In genomic region chr9:86902606-86903460, GRCh38 we compare ENCODE assay signal across 1 cellular context.
TF ChIP-seq lines count a peak whose summit lies in the region.

No MANE protein-coding gene starts in this region.

TF ChIP-seq in H1, 55 proteins besides CTCF, POLR2A, EP300 and RAD21:
- peak; percentile 40; the same call in 1 of the 2 replicates for TF ChIP-seq SUZ12 (IDR thresholded peaks at IDR 0.05; ENCODE audit: low read length)
- no peak for TF ChIP-seq RFX5 (IDR thresholded peaks at IDR 0.05; ENCODE audit: borderline replicate concordance, low read depth, low read length)
- TF ChIP-seq SP1 (IDR thresholded peaks at IDR 0.05; ENCODE audit: low read depth, low read length): no peak
- TF ChIP-seq CTBP2 (IDR thresholded peaks at IDR 0.05; ENCODE audit: borderline replicate concordance, insufficient read depth, insufficient read length, low read length): no peak
- TF ChIP-seq ASH2L (IDR thresholded peaks at IDR 0.05; ENCODE audit: low read length): peak; percentile 81
- no peak for TF ChIP-seq ATF3 (IDR thresholded peaks at IDR 0.05; ENCODE audit: insufficient read depth, low read depth, low read length)
- no peak for TF ChIP-seq KDM5A (IDR thresholded peaks at IDR 0.05; ENCODE audit: low read length)
- peak; percentile 28 for TF ChIP-seq RBBP5 (IDR thresholded peaks at IDR 0.05; ENCODE audit: borderline replicate concordance, low read depth, low read length)
- TF ChIP-seq SIN3A (conservative IDR thresholded peaks at IDR 0.05 in 1 of 2, IDR thresholded peaks at IDR 0.05 in 1 of 2; ENCODE audit: low read depth in 1 of 2, low read length in 2 of 2): 0 out of 4 replicates have a peak, but pooled peaks of 1 of the 2 experiments have one; percentile 17
- no peak for TF ChIP-seq JUN (IDR thresholded peaks at IDR 0.05; ENCODE audit: low read depth, low read length)
- TF ChIP-seq EGR1 (IDR thresholded peaks at IDR 0.05; ENCODE audit: borderline replicate concordance, low read depth, low read length): peak; percentile 56; the same call in 1 of the 2 replicates
- peak; percentile 15 for TF ChIP-seq EZH2 (IDR thresholded peaks at IDR 0.05; ENCODE audit: low read depth, low read length, severe bottlenecking)
- no peak for TF ChIP-seq CHD2 (IDR thresholded peaks at IDR 0.05; ENCODE audit: low read length)
